In the genomic region with DNA sequence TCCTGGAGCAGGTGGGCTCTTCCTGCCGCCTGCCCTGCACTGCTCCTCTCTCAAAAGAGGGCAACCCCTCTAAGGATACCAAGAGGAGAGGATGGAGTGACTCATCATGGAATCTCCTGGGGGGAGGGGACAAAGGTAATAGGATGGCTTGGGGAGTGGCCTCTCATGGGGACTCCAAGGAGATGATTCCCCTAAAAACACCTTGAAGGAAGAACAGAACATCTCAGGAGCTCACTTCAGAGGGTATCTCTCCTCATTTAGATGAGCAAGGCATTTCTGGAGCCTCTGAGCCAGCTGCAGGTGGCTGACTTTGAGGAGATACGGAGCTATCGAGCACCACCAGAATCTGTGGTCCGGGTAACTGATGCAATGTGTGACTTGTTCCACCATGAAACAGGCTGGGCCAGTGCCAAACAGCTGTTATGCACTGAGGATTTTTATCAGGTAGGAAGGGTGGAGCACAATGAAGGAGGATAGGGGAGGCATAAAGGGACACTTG, we compare ENCODE assay signal across 17 cellular contexts.
"Had no signal": no experiment of that assay in that cellular context is flagged by ENCODE, and none has a peak within 500 bp of the region (broad histone marks: within the 10 kb centered on the region; RNA-seq: fewer than 3 reads in every experiment).

No MANE protein-coding gene starts in this region.

- H3K9me3 Mint-ChIP-seq: activated B cell treated with CpG ODN at 0.5 μM for 24 hours; activated naive CD8-positive, alpha-beta T cell treated with anti-CD3 and anti-CD28 coated beads, Interleukin-2, amount 10 ng/mL, durations not matched to agents 7 days and 5 days; activated T-cell treated with anti-CD3 and anti-CD28 coated beads, Interleukin-2, amount 50 U/mL, for 24 hours; activated T-helper 2 cell treated with anti-CD3 and anti-CD28 coated beads, Interferon-gamma antibody, Interleukin-2, Interleukin-4, amounts not matched to agents 10 μg/mL and 5 μg/mL and 100 μg/mL, durations not matched to agents 14 hours and 24 hours and 36 hours; immature natural killer cell; natural killer cell had no signal

- H3K9me3 ChIP-seq: gastrocnemius medialis, neutrophil, tibial artery had no signal

- H3K27ac ChIP-seq: gastrocnemius medialis, neutrophil, tibial artery had no signal

- H3K4me1 Mint-ChIP-seq: activated B cell treated with CpG ODN at 0.5 μM for 24 hours; activated naive CD8-positive, alpha-beta T cell treated with anti-CD3 and anti-CD28 coated beads, Interleukin-2, amount 10 ng/mL, durations not matched to agents 7 days and 5 days; immature natural killer cell; natural killer cell had no signal

- H3K4me1 ChIP-seq: tibial artery had no signal

- DNase-seq: activated B cell treated with CpG ODN at 0.5 μM for 24 hours; activated CD4-positive, alpha-beta T cell treated with anti-CD3 and anti-CD28 coated beads for 4 hours; activated CD8-positive, alpha-beta T cell treated with anti-CD3 and anti-CD28 coated beads, Interleukin-2, amount 10 ng/mL, durations not matched to agents 7 days and 5 days; activated naive CD4-positive, alpha-beta T cell treated with Interleukin-2 at 50 U/mL for 16 hours; activated naive CD8-positive, alpha-beta T cell treated with anti-CD3 and anti-CD28 coated beads, Interleukin-2, amount 10 ng/mL, durations not matched to agents 7 days and 5 days; activated T-cell treated with anti-CD3 and anti-CD28 coated beads, Interleukin-2, amount 50 U/mL, for 24 hours; amygdala; caudate nucleus; gastrocnemius medialis; immature natural killer cell; natural killer cell; stimulated activated CD4-positive, alpha-beta T cell treated with anti-CD3 and anti-CD28 coated beads, Interleukin-1b, Interleukin-23, amount 100 ng/mL, for 48 hours; stimulated activated naive CD4-positive, alpha-beta T cell treated with Interleukin-2 at 50 U/mL for 16 hours; tibial artery had no signal

- H3K27me3 ChIP-seq: gastrocnemius medialis, neutrophil, tibial artery had no signal

- H3K4me3 Mint-ChIP-seq: activated B cell treated with CpG ODN at 0.5 μM for 24 hours; activated CD8-positive, alpha-beta T cell treated with anti-CD3 and anti-CD28 coated beads, Interleukin-2, amount 10 ng/mL, durations not matched to agents 7 days and 5 days; activated naive CD8-positive, alpha-beta T cell treated with anti-CD3 and anti-CD28 coated beads, Interleukin-2, amount 10 ng/mL, durations not matched to agents 7 days and 5 days; activated T-cell treated with anti-CD3 and anti-CD28 coated beads, Interleukin-2, amount 50 U/mL, for 24 hours; immature natural killer cell; natural killer cell had no signal

- H3K27me3 Mint-ChIP-seq: activated B cell treated with CpG ODN at 0.5 μM for 24 hours; activated naive CD8-positive, alpha-beta T cell treated with anti-CD3 and anti-CD28 coated beads, Interleukin-2, amount 10 ng/mL, durations not matched to agents 7 days and 5 days; activated T-cell treated with anti-CD3 and anti-CD28 coated beads, Interleukin-2, amount 50 U/mL, for 24 hours; progenitor cell of endocrine pancreas had no signal

- H3K4me3 ChIP-seq: gastrocnemius medialis, tibial artery had no signal

- H3K27ac Mint-ChIP-seq: activated B cell treated with CpG ODN at 0.5 μM for 24 hours; activated CD8-positive, alpha-beta T cell treated with anti-CD3 and anti-CD28 coated beads, Interleukin-2, amount 10 ng/mL, durations not matched to agents 7 days and 5 days; activated naive CD8-positive, alpha-beta T cell treated with anti-CD3 and anti-CD28 coated beads, Interleukin-2, amount 10 ng/mL, durations not matched to agents 7 days and 5 days; activated T-cell treated with anti-CD3 and anti-CD28 coated beads, Interleukin-2, amount 50 U/mL, for 24 hours; activated T-helper 2 cell treated with anti-CD3 and anti-CD28 coated beads, Interferon-gamma antibody, Interleukin-2, Interleukin-4, amounts not matched to agents 10 μg/mL and 5 μg/mL and 100 μg/mL, durations not matched to agents 14 hours and 24 hours and 36 hours; immature natural killer cell; natural killer cell; progenitor cell of endocrine pancreas had no signal

- H3K36me3 Mint-ChIP-seq: natural killer cell had no signal

- H3K36me3 ChIP-seq: neutrophil had no signal
